ENCODE assay signal across 17 cellular contexts in the genomic region with DNA sequence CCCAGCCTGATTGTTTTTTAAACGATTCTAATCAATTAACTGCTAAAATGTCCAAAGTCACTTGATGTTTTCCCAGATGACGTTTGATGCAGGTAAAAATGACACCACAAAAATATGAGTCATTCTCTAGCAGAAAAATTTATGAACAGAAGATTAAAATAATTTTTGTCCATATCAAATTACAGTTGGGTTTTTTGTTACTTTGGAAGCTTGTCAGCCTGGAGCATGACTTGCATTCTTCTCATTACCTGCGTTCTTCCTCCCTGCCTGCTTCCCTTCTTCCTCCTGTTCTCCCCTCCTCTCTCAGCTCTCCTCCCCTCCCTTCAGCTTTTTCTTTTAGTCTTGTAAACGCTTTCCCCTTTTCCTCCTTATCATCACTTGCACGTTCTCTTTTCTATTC.
"Had no signal": no experiment of that assay in that cellular context is flagged by ENCODE, and none has a peak within 500 bp of the region (broad histone marks: within the 10 kb centered on the region; RNA-seq: fewer than 3 reads in every experiment).

No MANE protein-coding gene starts in this region.

- H3K36me3 ChIP-seq: neutrophil had no signal

- H3K4me1 ChIP-seq: colonic mucosa, left ventricle myocardium inferior, parathyroid adenoma had no signal

- ATAC-seq: activated CD8-positive, alpha-beta memory T cell treated with anti-CD3 and anti-CD28 coated beads, Interleukin-2, amount 10 ng/mL, durations not matched to agents 7 days and 5 days; mucosa of descending colon; naive thymus-derived CD4-positive, alpha-beta T cell; stimulated activated effector memory CD8-positive, alpha-beta T cell treated with anti-CD3 and anti-CD28 coated beads, Interleukin-12 subunit alpha, Interleukin-12 subunit beta, amount 100 ng/mL, for 72 hours had no signal

- DNase-seq: activated CD4-positive, alpha-beta memory T cell treated with anti-CD3 and anti-CD28 coated beads for 36 hours; activated CD4-positive, alpha-beta T cell treated with anti-CD3 and anti-CD28 coated beads for 1 hour; activated CD8-positive, alpha-beta memory T cell treated with anti-CD3 and anti-CD28 coated beads, Interleukin-2, amount 10 ng/mL, durations not matched to agents 7 days and 5 days; activated naive CD4-positive, alpha-beta T cell treated with anti-CD3 and anti-CD28 coated beads for 36 hours; activated T-cell treated with anti-CD3 and anti-CD28 coated beads, Interleukin-2, amount 50 U/mL, for 1 hour; colonic mucosa; glutamatergic neuron; hypothalamus; left ventricle myocardium inferior; mucosa of descending colon; naive thymus-derived CD4-positive, alpha-beta T cell; stimulated activated CD4-positive, alpha-beta T cell treated with anti-CD3 and anti-CD28 coated beads, Interleukin-1b, Interleukin-23, amount 100 ng/mL, for 48 hours; T1000 had no signal

- H2AFZ ChIP-seq: parathyroid adenoma had no signal

- H3K9ac ChIP-seq: parathyroid adenoma had no signal

- H3K4me3 ChIP-seq: colonic mucosa, left ventricle myocardium inferior, mucosa of descending colon had no signal

- H3K27me3 ChIP-seq: colonic mucosa, neutrophil had no signal

- H3K27ac ChIP-seq: colonic mucosa, left ventricle myocardium inferior, neutrophil, parathyroid adenoma had no signal

- FAIRE-seq: urothelium cell line had no signal

- H3K79me2 ChIP-seq: parathyroid adenoma had no signal

- H3K9me3 ChIP-seq: colonic mucosa, left ventricle myocardium inferior, mucosa of descending colon, neutrophil had no signal
